Comparison of ENCODE assay signal across 14 cellular contexts in the genomic region with DNA sequence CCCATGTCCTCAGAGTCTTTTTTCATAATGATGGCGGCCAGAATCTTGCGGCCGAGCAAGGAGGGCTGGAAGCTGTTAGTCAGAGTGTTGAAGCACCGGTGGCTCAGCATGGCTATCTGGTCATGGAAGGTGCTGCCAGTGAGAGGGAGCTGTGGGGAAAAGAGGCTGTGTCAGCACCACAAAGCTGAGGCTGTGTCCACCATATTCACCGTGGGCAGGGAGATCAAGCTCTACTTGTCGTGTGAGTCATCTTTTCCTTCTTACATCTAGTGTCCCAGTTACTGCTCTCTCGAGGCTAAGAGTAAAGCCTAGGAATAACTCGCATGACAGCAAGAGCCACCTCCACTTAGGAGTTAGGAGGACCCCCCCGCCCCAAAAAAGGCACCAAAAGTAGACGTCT. TPM values are rescaled to one million over a fixed set of nuclear protein-coding genes. Genes with fewer than 3 reads are reported as not detected.
"Had no signal": no experiment of that assay in that cellular context is flagged by ENCODE, and none has a peak within 500 bp of the region (broad histone marks: within the 10 kb centered on the region; RNA-seq: fewer than 3 reads in every experiment).

No MANE protein-coding gene starts in this region.

- H3K27me3 Mint-ChIP-seq: activated CD4-positive, alpha-beta T cell treated with anti-CD3 and anti-CD28 coated beads, Interleukin-2, amount 10 ng/mL, durations not matched to agents 7 days and 5 days had no signal

- H3K4me3 ChIP-seq: sigmoid colon, SK-N-MC had no signal

- ATAC-seq: left lobe of liver had no signal

- DNase-seq: activated CD4-positive, alpha-beta T cell treated with anti-CD3 and anti-CD28 coated beads, Interleukin-2, amount 10 ng/mL, durations not matched to agents 7 days and 5 days; amygdala; brain microvascular endothelial cell; dermis blood vessel endothelial cell; head of caudate nucleus; islet precursor cell; mammary epithelial cell; sigmoid colon; stimulated activated CD4-positive, alpha-beta T cell treated with anti-CD3 and anti-CD28 coated beads, Interleukin-2, amount 100 ng/mL, for 48 hours; T-helper 1 cell; WERI-Rb-1 had no signal

- H3K27ac Mint-ChIP-seq: activated CD4-positive, alpha-beta T cell treated with anti-CD3 and anti-CD28 coated beads, Interleukin-2, amount 10 ng/mL, durations not matched to agents 7 days and 5 days had no signal

- H3K9me3 ChIP-seq: sigmoid colon had no signal

- H3K4me3 Mint-ChIP-seq: activated CD4-positive, alpha-beta T cell treated with anti-CD3 and anti-CD28 coated beads, Interleukin-2, amount 10 ng/mL, durations not matched to agents 7 days and 5 days had no signal

- H3K4me1 ChIP-seq: sigmoid colon had no signal

- H3K27me3 ChIP-seq: brain microvascular endothelial cell, sigmoid colon had no signal

- H3K9me3 Mint-ChIP-seq: activated CD4-positive, alpha-beta T cell treated with anti-CD3 and anti-CD28 coated beads, Interleukin-2, amount 10 ng/mL, durations not matched to agents 7 days and 5 days had no signal

- H3K27ac ChIP-seq: brain microvascular endothelial cell, sigmoid colon, SK-N-MC, WERI-Rb-1 had no signal

RNA-seq across cellular contexts. Expression of a gene that starts 22.2 kb away (rescaled TPM):
- total RNA-seq: activated CD4-positive, alpha-beta T cell treated with anti-CD3 and anti-CD28 coated beads, Interleukin-2, amount 10 ng/mL, durations not matched to agents 7 days and 5 days; fibroblast of villous mesenchyme had no signal
